In genomic region chr5:75021800-75022199, GRCh38 we compare ENCODE assay signal across 19 cellular contexts. TPM values are rescaled to one million over a fixed set of nuclear protein-coding genes. Genes with fewer than 3 reads are reported as not detected.
A peak's percentile ranks its signal among the peaks of the same experiment; 100 is the strongest.
DNase-seq lines count a peak whose midpoint lies in the region; ATAC-seq and TF ChIP-seq lines count a peak whose summit lies in the region.
"Had no signal": no experiment of that assay in that cellular context is flagged by ENCODE, and none has a peak within 500 bp of the region (broad histone marks: within the 10 kb centered on the region; RNA-seq: fewer than 3 reads in every experiment).

No MANE protein-coding gene starts in this region.

- H3K4me2 ChIP-seq in neural progenitor cell = no peak overlapping the region
- H3K4me2 ChIP-seq: BLaER1 had no signal

- H3K27me3 Mint-ChIP-seq in neural progenitor cell (ENCODE audit: insufficient read depth, low read depth) = no peaks in the 10 kb centered on the region
- H3K27me3 Mint-ChIP-seq in progenitor cell of endocrine pancreas = no peaks in the 10 kb centered on the region
- H3K27me3 Mint-ChIP-seq: CD4-positive, CD25-positive, alpha-beta regulatory T cell had no signal

- ATAC-seq in GM18858 (IDR thresholded peaks at IDR 0.05; ENCODE audit: unreplicated experiment) = no peak
- no peak for ATAC-seq in foreskin keratinocyte
- ATAC-seq: CD8-positive, alpha-beta T cell had no signal

- no peaks in the 10 kb centered on the region for H3K9me3 ChIP-seq in neural progenitor cell (ENCODE audit: low read depth)
- H3K9me3 ChIP-seq: BLaER1, Caco-2, HAP-1 had no signal

- H3K36me3 Mint-ChIP-seq in neural progenitor cell (no peaks in the 10 kb centered on the region), progenitor cell of endocrine pancreas (ENCODE audit: insufficient read depth) (no peaks in the 10 kb centered on the region)

- no peaks in the 10 kb centered on the region for H3K9me3 Mint-ChIP-seq in neural progenitor cell
- peaks cover 3% of the 10 kb centered on the region for H3K9me3 Mint-ChIP-seq in progenitor cell of endocrine pancreas (ENCODE audit: low read depth)
- H3K9me3 Mint-ChIP-seq: CD4-positive, CD25-positive, alpha-beta regulatory T cell; CD8-positive, alpha-beta T cell; HFFc6 had no signal

- H3K9ac ChIP-seq in neural progenitor cell = no peak overlapping the region
- H3K9ac ChIP-seq: BLaER1 had no signal

- no peak for TF ChIP-seq CTCF in neural progenitor cell (IDR thresholded peaks at IDR 0.05)
- TF ChIP-seq CTCF in progenitor cell of endocrine pancreas (IDR thresholded peaks at IDR 0.05; ENCODE audit: unreplicated experiment) = no peak
- TF ChIP-seq CTCF in foreskin keratinocyte (conservative IDR thresholded peaks at IDR 0.05) = no peak

- no peak overlapping the region for H3K27ac Mint-ChIP-seq in neural progenitor cell
- H3K27ac Mint-ChIP-seq in progenitor cell of endocrine pancreas = peak overlapping the region; percentile 37
- H3K27ac Mint-ChIP-seq: B cell; CD8-positive, alpha-beta T cell; HFFc6 had no signal

- H3K27ac ChIP-seq in neural progenitor cell (no peak overlapping the region), foreskin keratinocyte (no peak overlapping the region)
- H3K27ac ChIP-seq: 22Rv1, BLaER1, C4-2B had no signal

- H3K79me2 ChIP-seq in neural progenitor cell (ENCODE audit: low read depth) = no peaks in the 10 kb centered on the region

- H3K4me1 ChIP-seq in neural progenitor cell = no peaks in the 10 kb centered on the region
- H3K4me1 ChIP-seq in foreskin keratinocyte = no peaks in the 10 kb centered on the region
- H3K4me1 ChIP-seq: BLaER1, Caco-2 had no signal

- H3F3A ChIP-seq in neural progenitor cell (ENCODE audit: low read depth) = no peaks in the 10 kb centered on the region

- H3K27me3 ChIP-seq in neural progenitor cell = no peaks in the 10 kb centered on the region
- no peaks in the 10 kb centered on the region for H3K27me3 ChIP-seq in foreskin keratinocyte
- H3K27me3 ChIP-seq: BLaER1 had no signal

- H3K4me1 Mint-ChIP-seq in neural progenitor cell (peaks cover 2% of the 10 kb centered on the region), progenitor cell of endocrine pancreas (ENCODE audit: low read depth) (peaks cover 53% of the 10 kb centered on the region)
- H3K4me1 Mint-ChIP-seq: B cell had no signal

- H3K4me3 ChIP-seq in neural progenitor cell = no peak overlapping the region
- H3K4me3 ChIP-seq: BLaER1, HAP-1 had no signal

- H3K36me3 ChIP-seq in neural progenitor cell = no peaks in the 10 kb centered on the region
- H3K36me3 ChIP-seq: BLaER1, HAP-1 had no signal

- H4K20me1 ChIP-seq in neural progenitor cell (ENCODE audit: low read depth) = no peaks in the 10 kb centered on the region
- H4K20me1 ChIP-seq: BLaER1 had no signal

- H3K4me3 Mint-ChIP-seq in neural progenitor cell = no peak overlapping the region
- H3K4me3 Mint-ChIP-seq in progenitor cell of endocrine pancreas (ENCODE audit: low read depth) = peak overlapping the region; percentile 1
- H3K4me3 Mint-ChIP-seq: B cell; CD4-positive, CD25-positive, alpha-beta regulatory T cell; CD8-positive, alpha-beta T cell; HFFc6 had no signal

- H2AFZ ChIP-seq in neural progenitor cell (replicated peaks) = peak overlapping the region; percentile 32

- peak; percentile 20 for DNase-seq in DMS53 (lab: John Stamatoyannopoulos, UW)
- DNase-seq in DMS53 treated with DMSO at 0.1 percent for 48 hours (lab: John Stamatoyannopoulos, UW; ENCODE audit: unreplicated experiment) = no peak
- DNase-seq in neural progenitor cell (ENCODE audit: low spot score) = no peak
- no peak for DNase-seq in progenitor cell of endocrine pancreas (ENCODE audit: low spot score, unreplicated experiment)
- no peak for DNase-seq in foreskin keratinocyte
- DNase-seq: Caco-2; CD4-positive, CD25-positive, alpha-beta regulatory T cell; CD8-positive, alpha-beta T cell; DMS153; DMS79 treated with DMSO at 0.1 percent for 48 hours; GF-D8; GOT3; HFFc6 had no signal

RNA-seq across cellular contexts. Expression of gene GCNT4, which starts 30.6 kb away (rescaled TPM):
- total RNA-seq in neural progenitor cell (ENCODE audit: low replicate concordance) = 0.17 and 0.25 TPM in 2 replicates
- total RNA-seq in progenitor cell of endocrine pancreas = 2.5 and 3.3 TPM in 2 replicates
- total RNA-seq in foreskin keratinocyte = 2.0 and 2.3 TPM in 2 replicates
- polyA plus RNA-seq in foreskin keratinocyte = 0.57 and 0.70 TPM in 2 replicates
- total RNA-seq: B cell had no signal
